In the genomic region with DNA sequence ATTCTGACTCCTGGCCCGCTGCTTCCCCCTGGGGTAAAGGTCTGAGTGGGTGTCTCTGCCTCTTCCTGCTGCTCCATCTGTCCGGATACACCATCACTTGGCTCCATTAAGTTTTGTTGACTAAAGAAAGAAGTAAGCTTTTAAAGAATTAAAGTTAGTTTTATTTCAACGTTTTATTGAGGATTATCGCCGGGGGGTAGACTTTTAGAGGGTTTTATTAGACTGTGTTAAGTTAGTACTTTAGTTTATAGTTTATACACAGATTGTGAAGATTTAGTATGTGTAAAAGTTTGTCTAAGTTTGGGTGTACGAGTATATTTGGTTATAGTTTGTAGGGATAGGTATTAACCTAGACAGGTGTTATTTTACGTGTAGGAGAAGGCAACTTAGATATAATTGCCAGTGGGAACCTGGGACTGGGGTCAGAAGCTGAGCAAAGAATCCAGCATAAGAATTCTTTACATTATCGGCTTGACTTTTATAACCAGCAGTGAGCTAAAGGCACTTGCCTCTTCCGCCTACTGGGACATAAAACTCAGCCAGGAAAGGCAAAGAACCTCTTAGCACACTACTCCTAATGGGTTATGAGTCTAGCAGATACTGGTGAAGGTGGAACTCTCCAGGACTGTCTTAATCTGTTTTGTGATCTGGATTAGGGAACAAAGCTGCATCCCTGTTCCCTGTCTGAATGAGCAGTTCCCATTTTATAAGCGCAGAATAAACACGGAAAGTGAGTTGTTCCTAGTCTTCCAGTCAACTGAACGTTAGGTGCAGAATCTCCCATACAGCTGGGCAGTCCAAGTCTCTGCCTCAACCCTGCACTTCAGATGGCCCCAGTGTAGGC, we compare ENCODE assay signal across 13 cellular contexts.
A peak's percentile ranks its signal among the peaks of the same experiment; 100 is the strongest.
DNase-seq lines count a peak whose midpoint lies in the region; ATAC-seq and TF ChIP-seq lines count a peak whose summit lies in the region.
"Had no signal": no experiment of that assay in that cellular context is flagged by ENCODE, and none has a peak within 500 bp of the region (broad histone marks: within the 10 kb centered on the region; RNA-seq: fewer than 3 reads in every experiment).

No MANE protein-coding gene starts in this region.

- no peaks in the 10 kb centered on the region for H3K9me2 ChIP-seq in PC-3 (replicated peaks; ENCODE audit: low read length)

- H4K20me1 ChIP-seq in PC-3 (ENCODE audit: low read length): no peaks in the 10 kb centered on the region
- H4K20me1 ChIP-seq: BLaER1 had no signal

- H2AFZ ChIP-seq in PC-3 (ENCODE audit: low read length): no peak overlapping the region

- no peaks in the 10 kb centered on the region for H3K36me3 ChIP-seq in PC-3 (ENCODE audit: low read depth, low read length)
- H3K36me3 ChIP-seq: BLaER1 had no signal

- TF ChIP-seq CTCF in PC-3 (conservative IDR thresholded peaks at IDR 0.05; ENCODE audit: low read depth, low read length): no peak

- H3K9ac ChIP-seq in PC-3 (ENCODE audit: low read length): no peak overlapping the region
- H3K9ac ChIP-seq: BLaER1 had no signal

- no peak overlapping the region for H3K27ac ChIP-seq in PC-3 (ENCODE audit: low read length)
- H3K27ac ChIP-seq: A549, BLaER1 had no signal

- no TSS peak for BruUV-seq in PC-3 (replicated peaks; lab: Mats Ljungman, UMichigan)

- peak; percentile 35 for DNase-seq in HEK293T (ENCODE audit: extremely low spot score)
- no peak for DNase-seq in PC-3
- DNase-seq in left colon: no peak
- DNase-seq in NCI-H748 treated with DMSO at 0.1 percent for 48 hours (lab: John Stamatoyannopoulos, UW): no peak
- DNase-seq: CD4-positive, CD25-positive, alpha-beta regulatory T cell; DMS53; GF-D8; H7 had no signal

- no peaks in the 10 kb centered on the region for H3K4me1 ChIP-seq in PC-3 (ENCODE audit: insufficient read depth, low read length)
- H3K4me1 ChIP-seq: A549 had no signal

- no peak overlapping the region for H3K4me3 ChIP-seq in PC-3 (ENCODE audit: low read length)
- H3K4me3 ChIP-seq: A549, BLaER1 had no signal

- H3F3A ChIP-seq in PC-3 (ENCODE audit: low read length, unreplicated experiment): no peaks in the 10 kb centered on the region

- CTCF ChIA-PET in HEK293T (lab: Yijun Ruan, JAX) (interaction anchor here (0.8 kb wide), 1 partner anchor 148 kb away, joined by 3 read pairs; no protein-coding TSS in a partner anchor), PC-3 (lab: Charles Lee) (interaction anchor here (0.6 to 1.1 kb wide), 2 partner anchors 53 to 135 kb away, joined by 3 read pairs; no protein-coding TSS in a partner anchor)

- H3K79me2 ChIP-seq in PC-3 (ENCODE audit: low read length): no peaks in the 10 kb centered on the region

- no peak overlapping the region for H3K4me2 ChIP-seq in PC-3 (ENCODE audit: low read length)
- H3K4me2 ChIP-seq: A549 had no signal

- ATAC-seq in PC-3 (peak; percentile 68), left colon (peak; percentile 85), HG02623 (IDR thresholded peaks at IDR 0.05; ENCODE audit: unreplicated experiment) (no peak), HG02763 (IDR thresholded peaks at IDR 0.05; ENCODE audit: unreplicated experiment) (no peak), GM18870 (IDR thresholded peaks at IDR 0.05; ENCODE audit: unreplicated experiment) (no peak)
- ATAC-seq: A549 had no signal

- no peaks in the 10 kb centered on the region for H3K27me3 ChIP-seq in PC-3 (ENCODE audit: low read length)
- H3K27me3 ChIP-seq: BLaER1 had no signal

- POLR2A ChIA-PET in HEK293T (lab: Yijun Ruan, JAX) (no interaction called here), PC-3 (lab: Charles Lee; ENCODE audit: unreplicated experiment) (interaction anchor here (0.6 kb wide), 1 partner anchor 12 kb away, joined by 3 read pairs; no protein-coding TSS in a partner anchor)

- intact Hi-C loops in PC-3 (cut with micrococcal nuclease) (loop anchor here (5.0 kb wide), 1 partner anchor 130 kb away; the partner anchor contains the start of gene FAM43A), left colon (cut with DNase I, micrococcal nuclease) (no loop called here)

- no peaks in the 10 kb centered on the region for H3K9me3 ChIP-seq in PC-3 (ENCODE audit: low read length)
- H3K9me3 ChIP-seq: A549, BLaER1 had no signal

TF ChIP-seq in HEK293T, 16 proteins besides CTCF, POLR2A, EP300 and RAD21:
- TF ChIP-seq ARNT (IDR thresholded peaks at IDR 0.05): 0 out of 2 replicates have a peak, but pooled peaks have one; percentile 4
- TF ChIP-seq ELF4 (IDR thresholded peaks at IDR 0.05): no peak
- TF ChIP-seq CTBP1 (IDR thresholded peaks at IDR 0.05; ENCODE audit: borderline replicate concordance): peak; percentile 68; the same call in 1 of the 2 replicates

Comparison
In these comparisons a context has a peak if more than half of its experiments do, and no peak if none do; other contexts are left out.
1. ATAC-seq: peak in PC-3 (single experiment) and left colon (single experiment); none in HG02623 (single experiment), HG02763 (single experiment) and GM18870 (single experiment).